Comparison of ENCODE assay signal across 14 cellular contexts in genomic region chr18:42038936-42039335, GRCh38.
DNase-seq lines count a peak whose midpoint lies in the region; ATAC-seq, FAIRE-seq and TF ChIP-seq lines count a peak whose summit lies in the region.
"Had no signal": no experiment of that assay in that cellular context is flagged by ENCODE, and none has a peak within 500 bp of the region (broad histone marks: within the 10 kb centered on the region; RNA-seq: fewer than 3 reads in every experiment).

No MANE protein-coding gene starts in this region.

- TF ChIP-seq CTCF in astrocyte (IDR thresholded peaks at IDR 0.05; ENCODE audit: insufficient read depth, low read depth, low read length), result no peak

- H3K4me1 Mint-ChIP-seq in activated CD8-positive, alpha-beta memory T cell treated with anti-CD3 and anti-CD28 coated beads, Interleukin-2, amount 10 ng/mL, durations not matched to agents 7 days and 5 days, result peaks cover 7% of the 10 kb centered on the region
- peaks cover 25% of the 10 kb centered on the region for H3K4me1 Mint-ChIP-seq in astrocyte (ENCODE audit: low read depth, unreplicated experiment)

- no peak overlapping the region for H2AFZ ChIP-seq in astrocyte (ENCODE audit: low read depth, low read length)

- no peaks in the 10 kb centered on the region for H3K27me3 Mint-ChIP-seq in activated CD8-positive, alpha-beta memory T cell treated with anti-CD3 and anti-CD28 coated beads, Interleukin-2, amount 10 ng/mL, durations not matched to agents 7 days and 5 days
- no peaks in the 10 kb centered on the region for H3K27me3 Mint-ChIP-seq in astrocyte (ENCODE audit: low read depth, unreplicated experiment)

- H3K9me3 ChIP-seq in astrocyte (ENCODE audit: insufficient read depth, low read depth, low read length), result no peaks in the 10 kb centered on the region
- H3K9me3 ChIP-seq: mucosa of descending colon had no signal

- CTCF ChIA-PET in activated CD8-positive, alpha-beta memory T cell treated with anti-CD3 and anti-CD28 coated beads, Interleukin-2, amount 10 ng/mL, durations not matched to agents 7 days and 5 days (lab: Charles Lee), result interaction anchor here (1.0 kb wide), 1 partner anchor 11 kb away, joined by 4 read pairs; no protein-coding TSS in a partner anchor

- no peaks in the 10 kb centered on the region for H3K9me3 Mint-ChIP-seq in activated CD8-positive, alpha-beta memory T cell treated with anti-CD3 and anti-CD28 coated beads, Interleukin-2, amount 10 ng/mL, durations not matched to agents 7 days and 5 days (ENCODE audit: low read depth)
- no peaks in the 10 kb centered on the region for H3K9me3 Mint-ChIP-seq in astrocyte (ENCODE audit: unreplicated experiment)

- FAIRE-seq in astrocyte (lab: Jason Lieb, UNC), result peak; percentile 99
- FAIRE-seq: H1 had no signal

- peaks cover 11% of the 10 kb centered on the region for H3K4me1 ChIP-seq in astrocyte (ENCODE audit: insufficient read depth, low read length)

- H3K4me2 ChIP-seq in astrocyte (ENCODE audit: low read length), result peak overlapping the region; percentile 51

- H3K36me3 ChIP-seq in astrocyte (ENCODE audit: insufficient read depth, low read length), result peaks cover 33% of the 10 kb centered on the region

- peaks cover 36% of the 10 kb centered on the region for H3K36me3 Mint-ChIP-seq in activated CD8-positive, alpha-beta memory T cell treated with anti-CD3 and anti-CD28 coated beads, Interleukin-2, amount 10 ng/mL, durations not matched to agents 7 days and 5 days
- peaks cover 13% of the 10 kb centered on the region for H3K36me3 Mint-ChIP-seq in astrocyte (ENCODE audit: low read depth, unreplicated experiment)

- peak overlapping the region; percentile 41 for H3K27ac ChIP-seq in astrocyte (ENCODE audit: low read depth, low read length)
- H3K27ac ChIP-seq: 22Rv1 had no signal

- no peak for ATAC-seq in activated CD8-positive, alpha-beta memory T cell treated with anti-CD3 and anti-CD28 coated beads, Interleukin-2, amount 10 ng/mL, durations not matched to agents 7 days and 5 days
- ATAC-seq: mucosa of descending colon had no signal

- H3K27ac Mint-ChIP-seq in activated CD8-positive, alpha-beta memory T cell treated with anti-CD3 and anti-CD28 coated beads, Interleukin-2, amount 10 ng/mL, durations not matched to agents 7 days and 5 days, result peak overlapping the region; percentile 14
- peak overlapping the region; percentile 90 for H3K27ac Mint-ChIP-seq in astrocyte (ENCODE audit: unreplicated experiment)

- H3K4me3 ChIP-seq in astrocyte (ENCODE audit: insufficient read depth, low read depth, low read length), result no peak overlapping the region
- no peak overlapping the region for H3K4me3 ChIP-seq in skeletal muscle cell (ENCODE audit: low read depth, low read length)
- H3K4me3 ChIP-seq: mucosa of descending colon had no signal

- H3K9ac ChIP-seq in astrocyte (ENCODE audit: low read length), result no peak overlapping the region

- H3K79me2 ChIP-seq in astrocyte (ENCODE audit: insufficient read depth, low read length), result no peaks in the 10 kb centered on the region

- H3K27me3 ChIP-seq in astrocyte (ENCODE audit: insufficient read depth, low read length), result no peaks in the 10 kb centered on the region

- no peaks in the 10 kb centered on the region for H4K20me1 ChIP-seq in astrocyte (ENCODE audit: insufficient read depth, low read length)

- no peak for DNase-seq in activated CD8-positive, alpha-beta memory T cell treated with anti-CD3 and anti-CD28 coated beads, Interleukin-2, amount 10 ng/mL, durations not matched to agents 7 days and 5 days
- DNase-seq in activated CD8-positive, alpha-beta memory T cell treated with anti-CD3 and anti-CD28 coated beads, Interleukin-2, amount 50 U/mL, for 48 hours, result no peak
- DNase-seq in astrocyte (ENCODE audit: low read depth) (peak; percentile 98), glomerular endothelial cell (ENCODE audit: extremely low read depth, low read depth, low spot score) (peak; percentile 56), skeletal muscle cell (ENCODE audit: low read depth) (peak; percentile 62), retina (no peak), DMS153 (lab: John Stamatoyannopoulos, UW) (no peak)
- no peak for DNase-seq in activated effector memory CD4-positive, alpha-beta T cell treated with Interleukin-2 at 50 U/mL for 16 hours
- DNase-seq: aorta, KBM-7, mucosa of descending colon, T1000 had no signal

- no peak overlapping the region for H3K4me3 Mint-ChIP-seq in activated CD8-positive, alpha-beta memory T cell treated with anti-CD3 and anti-CD28 coated beads, Interleukin-2, amount 10 ng/mL, durations not matched to agents 7 days and 5 days
- H3K4me3 Mint-ChIP-seq in astrocyte (ENCODE audit: unreplicated experiment), result no peak overlapping the region

Comparison
In these comparisons a context has a peak if more than half of its experiments do, and no peak if none do; other contexts are left out.
1. DNase-seq: peak in astrocyte (single experiment), glomerular endothelial cell (single experiment) and skeletal muscle cell (single experiment); none in activated CD8-positive, alpha-beta memory T cell treated with anti-CD3 and anti-CD28 coated beads, Interleukin-2, amount 10 ng/mL, durations not matched to agents 7 days and 5 days (single experiment), activated CD8-positive, alpha-beta memory T cell treated with anti-CD3 and anti-CD28 coated beads, Interleukin-2, amount 50 U/mL, for 48 hours (single experiment), activated effector memory CD4-positive, alpha-beta T cell treated with Interleukin-2 at 50 U/mL for 16 hours (single experiment), retina (single experiment) and DMS153 (single experiment).